Comparison of ENCODE assay signal across 21 cellular contexts in genomic region chr9:135248111-135248510, GRCh38.
A peak's percentile ranks its signal among the peaks of the same experiment; 100 is the strongest.
DNase-seq lines count a peak whose midpoint lies in the region; ATAC-seq, FAIRE-seq and TF ChIP-seq lines count a peak whose summit lies in the region.
"Had no signal": no experiment of that assay in that cellular context is flagged by ENCODE, and none has a peak within 500 bp of the region (broad histone marks: within the 10 kb centered on the region; RNA-seq: fewer than 3 reads in every experiment).

No MANE protein-coding gene starts in this region.

- H3K36me3 ChIP-seq in MG63 (no peaks in the 10 kb centered on the region), kidney (ENCODE audit: control insufficient read depth in 1 of 2, insufficient read depth in 2 of 2, low read length in 2 of 2) (no peaks in the 10 kb centered on the region), spleen (no peaks in the 10 kb centered on the region)
- H3K36me3 ChIP-seq: BLaER1 had no signal

- H3K4me3 Mint-ChIP-seq in activated naive CD4-positive, alpha-beta T cell treated with anti-CD3 and anti-CD28 coated beads, Interleukin-2, amount 10 ng/mL, durations not matched to agents 7 days and 5 days = no peak overlapping the region
- H3K4me3 Mint-ChIP-seq: CD8-positive, alpha-beta T cell; IgD-negative memory B cell had no signal

- WGBS in spleen, 5 donors = 61 to 83% (median 75%) methylated on average over 5 to 8 of the region's 8 CpGs

- H3K4me1 ChIP-seq in kidney (ENCODE audit: control insufficient read depth in 1 of 2, insufficient read depth in 1 of 2, low read depth in 1 of 2, low read length in 2 of 2) (no peaks in the 10 kb centered on the region), spleen (no peaks in the 10 kb centered on the region), foreskin keratinocyte (no peaks in the 10 kb centered on the region)

- intact Hi-C loops in kidney (cut with DNase I) (no loop called here), spleen (cut with DNase I; ENCODE audit: low total_unique reads) (no loop called here)

- no peaks in the 10 kb centered on the region; the same call in 1 of the 2 replicates for H3K27me3 ChIP-seq in MG63
- H3K27me3 ChIP-seq in spleen (replicated peaks in 1 of 7) = peaks cover 0 to 84% (median 8%) of the 10 kb centered on the region in 7 donors
- peaks cover 13% of the 10 kb centered on the region for H3K27me3 ChIP-seq in foreskin keratinocyte
- H3K27me3 ChIP-seq: BLaER1 had no signal

- no peaks in the 10 kb centered on the region for H3K9me3 Mint-ChIP-seq in activated naive CD4-positive, alpha-beta T cell treated with anti-CD3 and anti-CD28 coated beads, Interleukin-2, amount 10 ng/mL, durations not matched to agents 7 days and 5 days
- H3K9me3 Mint-ChIP-seq: CD8-positive, alpha-beta T cell; IgD-negative memory B cell had no signal

- TF ChIP-seq POLR2A in spleen (IDR thresholded peaks at IDR 0.05) = no peak

- H3K27ac ChIP-seq in kidney (ENCODE audit: low read depth in 2 of 2, low read length in 2 of 2) (no peak overlapping the region), spleen (no peak overlapping the region), foreskin keratinocyte (no peak overlapping the region)
- H3K27ac ChIP-seq: BLaER1 had no signal

- no peak for TF ChIP-seq CTCF in kidney (IDR thresholded peaks at IDR 0.05; ENCODE audit: borderline replicate concordance, extremely low read depth, insufficient read depth)
- no peak for TF ChIP-seq CTCF in spleen (IDR thresholded peaks at IDR 0.05 in 8 of 11, conservative IDR thresholded peaks at IDR 0.05 in 3 of 11)
- TF ChIP-seq CTCF in foreskin keratinocyte (conservative IDR thresholded peaks at IDR 0.05) = no peak

- H3K4me3 ChIP-seq in MG63 (no peak overlapping the region), kidney (ENCODE audit: low read length in 2 of 2) (no peak overlapping the region), spleen (no peak overlapping the region)
- H3K4me3 ChIP-seq: BLaER1 had no signal

- H3K4me1 Mint-ChIP-seq in activated naive CD4-positive, alpha-beta T cell treated with anti-CD3 and anti-CD28 coated beads, Interleukin-2, amount 10 ng/mL, durations not matched to agents 7 days and 5 days = no peaks in the 10 kb centered on the region
- H3K4me1 Mint-ChIP-seq: IgD-negative memory B cell had no signal

- no peak for FAIRE-seq in kidney (lab: Jason Lieb, UNC)
- FAIRE-seq: D721Med, GM12892, RCC 7860 had no signal

- H3K9me3 ChIP-seq in MG63 (no peaks in the 10 kb centered on the region), kidney (ENCODE audit: control insufficient read depth in 1 of 2, low read length in 2 of 2) (no peaks in the 10 kb centered on the region), spleen (no peaks in the 10 kb centered on the region)
- H3K9me3 ChIP-seq: BLaER1 had no signal

- H3K9ac ChIP-seq in kidney (ENCODE audit: low read length in 2 of 2) = no peak overlapping the region
- H3K9ac ChIP-seq: BLaER1 had no signal

- CTCF ChIA-PET in activated naive CD4-positive, alpha-beta T cell treated with anti-CD3 and anti-CD28 coated beads, Interleukin-2, amount 10 ng/mL, durations not matched to agents 7 days and 5 days (lab: Charles Lee) = no interaction called here

- no peak for ATAC-seq in foreskin keratinocyte
- ATAC-seq: CD8-positive, alpha-beta T cell had no signal

- H3K27me3 Mint-ChIP-seq in activated naive CD4-positive, alpha-beta T cell treated with anti-CD3 and anti-CD28 coated beads, Interleukin-2, amount 10 ng/mL, durations not matched to agents 7 days and 5 days = peaks cover 15% of the 10 kb centered on the region

- no peak overlapping the region for H3K27ac Mint-ChIP-seq in activated naive CD4-positive, alpha-beta T cell treated with anti-CD3 and anti-CD28 coated beads, Interleukin-2, amount 10 ng/mL, durations not matched to agents 7 days and 5 days
- H3K27ac Mint-ChIP-seq: CD8-positive, alpha-beta T cell; IgD-negative memory B cell had no signal

- no peaks in the 10 kb centered on the region for H3K36me3 Mint-ChIP-seq in activated naive CD4-positive, alpha-beta T cell treated with anti-CD3 and anti-CD28 coated beads, Interleukin-2, amount 10 ng/mL, durations not matched to agents 7 days and 5 days
- H3K36me3 Mint-ChIP-seq: CD8-positive, alpha-beta T cell had no signal

- peak; percentile 13 for DNase-seq in NCI-H82 (lab: John Stamatoyannopoulos, UW)
- no peak for DNase-seq in NCI-H82 treated with DMSO at 0.1 percent for 48 hours (lab: John Stamatoyannopoulos, UW; ENCODE audit: unreplicated experiment)
- peak; percentile 17 for DNase-seq in MG63
- DNase-seq in kidney = peak; percentile 46
- peak; percentile 54 for DNase-seq in spleen
- DNase-seq in foreskin keratinocyte = no peak
- DNase-seq in activated naive CD4-positive, alpha-beta T cell treated with anti-CD3 and anti-CD28 coated beads, Interleukin-2, amount 10 ng/mL, durations not matched to agents 7 days and 5 days = no peak
- DNase-seq in activated CD8-positive, alpha-beta memory T cell treated with anti-CD3 and anti-CD28 coated beads, Interleukin-2, amount 50 U/mL, for 48 hours = no peak
- DNase-seq: 8988T, Kasumi-1, NCI-H1105, NCI-H1694 treated with DMSO at 0.1 percent for 48 hours, NCI-H345, NCI-H526, SIG-M5 had no signal

Comparison
In these comparisons a context has a peak if more than half of its experiments do, and no peak if none do; other contexts are left out.
1. DNase-seq: peak in NCI-H82 (single experiment), MG63 (single experiment), kidney (single experiment) and spleen (single experiment); none in NCI-H82 treated with DMSO at 0.1 percent for 48 hours (single experiment), foreskin keratinocyte (0 of 2), activated naive CD4-positive, alpha-beta T cell treated with anti-CD3 and anti-CD28 coated beads, Interleukin-2, amount 10 ng/mL, durations not matched to agents 7 days and 5 days (single experiment) and activated CD8-positive, alpha-beta memory T cell treated with anti-CD3 and anti-CD28 coated beads, Interleukin-2, amount 50 U/mL, for 48 hours (single experiment).